ENCODE assay signal across 7 cellular contexts in genomic region chr2:117944816-117945215, GRCh38.
"Had no signal": no experiment of that assay in that cellular context is flagged by ENCODE, and none has a peak within 500 bp of the region (broad histone marks: within the 10 kb centered on the region; RNA-seq: fewer than 3 reads in every experiment).

No MANE protein-coding gene starts in this region.

- DNase-seq: GOT3, H7, HFFc6, KG1 had no signal

- ATAC-seq: HCT116 had no signal

- H3K4me1 ChIP-seq: HAP-1 had no signal

- FAIRE-seq: HTR-8/SVneo had no signal

- H3K4me3 ChIP-seq: HAP-1 had no signal

- H3K9me3 ChIP-seq: HAP-1 had no signal
